1 cellular context compared by ENCODE assay signal in genomic region chr7:147438216-147438615, GRCh38.
TF ChIP-seq lines count a peak whose summit lies in the region.

No MANE protein-coding gene starts in this region.

TF ChIP-seq in IMR-90, 13 proteins besides CTCF, POLR2A, EP300 and RAD21 (continued from another document):
- TF ChIP-seq, protein P1, sequence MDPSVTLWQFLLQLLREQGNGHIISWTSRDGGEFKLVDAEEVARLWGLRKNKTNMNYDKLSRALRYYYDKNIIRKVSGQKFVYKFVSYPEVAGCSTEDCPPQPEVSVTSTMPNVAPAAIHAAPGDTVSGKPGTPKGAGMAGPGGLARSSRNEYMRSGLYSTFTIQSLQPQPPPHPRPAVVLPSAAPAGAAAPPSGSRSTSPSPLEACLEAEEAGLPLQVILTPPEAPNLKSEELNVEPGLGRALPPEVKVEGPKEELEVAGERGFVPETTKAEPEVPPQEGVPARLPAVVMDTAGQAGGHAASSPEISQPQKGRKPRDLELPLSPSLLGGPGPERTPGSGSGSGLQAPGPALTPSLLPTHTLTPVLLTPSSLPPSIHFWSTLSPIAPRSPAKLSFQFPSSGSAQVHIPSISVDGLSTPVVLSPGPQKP (IDR thresholded peaks at IDR 0.05; ENCODE audit: borderline replicate concordance, low read depth, low read length) = no peak
TF ChIP-seq in IMR-90: peak in this region for 2.
